In genomic region chr17:45307290-45308015, GRCh38 we compare ENCODE assay signal across 1 cellular context.
TF ChIP-seq lines count a peak whose summit lies in the region.

No MANE protein-coding gene starts in this region.

TF ChIP-seq in GM12878, 131 proteins besides CTCF, POLR2A, EP300 and RAD21 (continued from another document):
- TF ChIP-seq, protein P1, sequence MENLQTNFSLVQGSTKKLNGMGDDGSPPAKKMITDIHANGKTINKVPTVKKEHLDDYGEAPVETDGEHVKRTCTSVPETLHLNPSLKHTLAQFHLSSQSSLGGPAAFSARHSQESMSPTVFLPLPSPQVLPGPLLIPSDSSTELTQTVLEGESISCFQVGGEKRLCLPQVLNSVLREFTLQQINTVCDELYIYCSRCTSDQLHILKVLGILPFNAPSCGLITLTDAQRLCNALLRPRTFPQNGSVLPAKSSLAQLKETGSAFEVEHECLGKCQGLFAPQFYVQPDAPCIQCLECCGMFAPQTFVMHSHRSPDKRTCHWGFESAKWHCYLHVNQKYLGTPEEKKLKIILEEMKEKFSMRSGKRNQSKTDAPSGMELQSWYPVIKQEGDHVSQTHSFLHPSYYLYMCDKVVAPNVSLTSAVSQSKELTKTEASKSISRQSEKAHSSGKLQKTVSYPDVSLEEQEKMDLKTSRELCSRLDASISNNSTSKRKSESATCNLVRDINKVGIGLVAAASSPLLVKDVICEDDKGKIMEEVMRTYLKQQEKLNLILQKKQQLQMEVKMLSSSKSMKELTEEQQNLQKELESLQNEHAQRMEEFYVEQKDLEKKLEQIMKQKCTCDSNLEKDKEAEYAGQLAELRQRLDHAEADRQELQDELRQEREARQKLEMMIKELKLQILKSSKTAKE (IDR thresholded peaks at IDR 0.05; ENCODE audit: low read depth, poor library complexity, severe bottlenecking): peak; percentile 80
- no peak for TF ChIP-seq YBX1 (IDR thresholded peaks at IDR 0.05)
- no peak for TF ChIP-seq PAX8 (IDR thresholded peaks at IDR 0.05)
- peak; percentile 82; the same call in 1 of the 2 replicates for TF ChIP-seq MEF2A (IDR thresholded peaks at IDR 0.05; ENCODE audit: insufficient read depth, low read depth, low read length)
- TF ChIP-seq, protein P2, sequence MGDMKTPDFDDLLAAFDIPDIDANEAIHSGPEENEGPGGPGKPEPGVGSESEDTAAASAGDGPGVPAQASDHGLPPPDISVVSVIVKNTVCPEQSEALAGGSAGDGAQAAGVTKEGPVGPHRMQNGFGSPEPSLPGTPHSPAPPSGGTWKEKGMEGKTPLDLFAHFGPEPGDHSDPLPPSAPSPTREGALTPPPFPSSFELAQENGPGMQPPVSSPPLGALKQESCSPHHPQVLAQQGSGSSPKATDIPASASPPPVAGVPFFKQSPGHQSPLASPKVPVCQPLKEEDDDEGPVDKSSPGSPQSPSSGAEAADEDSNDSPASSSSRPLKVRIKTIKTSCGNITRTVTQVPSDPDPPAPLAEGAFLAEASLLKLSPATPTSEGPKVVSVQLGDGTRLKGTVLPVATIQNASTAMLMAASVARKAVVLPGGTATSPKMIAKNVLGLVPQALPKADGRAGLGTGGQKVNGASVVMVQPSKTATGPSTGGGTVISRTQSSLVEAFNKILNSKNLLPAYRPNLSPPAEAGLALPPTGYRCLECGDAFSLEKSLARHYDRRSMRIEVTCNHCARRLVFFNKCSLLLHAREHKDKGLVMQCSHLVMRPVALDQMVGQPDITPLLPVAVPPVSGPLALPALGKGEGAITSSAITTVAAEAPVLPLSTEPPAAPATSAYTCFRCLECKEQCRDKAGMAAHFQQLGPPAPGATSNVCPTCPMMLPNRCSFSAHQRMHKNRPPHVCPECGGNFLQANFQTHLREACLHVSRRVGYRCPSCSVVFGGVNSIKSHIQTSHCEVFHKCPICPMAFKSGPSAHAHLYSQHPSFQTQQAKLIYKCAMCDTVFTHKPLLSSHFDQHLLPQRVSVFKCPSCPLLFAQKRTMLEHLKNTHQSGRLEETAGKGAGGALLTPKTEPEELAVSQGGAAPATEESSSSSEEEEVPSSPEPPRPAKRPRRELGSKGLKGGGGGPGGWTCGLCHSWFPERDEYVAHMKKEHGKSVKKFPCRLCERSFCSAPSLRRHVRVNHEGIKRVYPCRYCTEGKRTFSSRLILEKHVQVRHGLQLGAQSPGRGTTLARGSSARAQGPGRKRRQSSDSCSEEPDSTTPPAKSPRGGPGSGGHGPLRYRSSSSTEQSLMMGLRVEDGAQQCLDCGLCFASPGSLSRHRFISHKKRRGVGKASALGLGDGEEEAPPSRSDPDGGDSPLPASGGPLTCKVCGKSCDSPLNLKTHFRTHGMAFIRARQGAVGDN (IDR thresholded peaks at IDR 0.05): peak; percentile 57
- TF ChIP-seq STAT3 (IDR thresholded peaks at IDR 0.05; ENCODE audit: low read depth, low read length): no peak
- no peak for TF ChIP-seq SMAD5 (IDR thresholded peaks at IDR 0.05; ENCODE audit: low read depth)
- peak; percentile 94 for TF ChIP-seq IRF4 (IDR thresholded peaks at IDR 0.05; ENCODE audit: low read depth, low read length)
- no peak for TF ChIP-seq ESRRA (IDR thresholded peaks at IDR 0.05; ENCODE audit: low read length)
- TF ChIP-seq KLF5 (IDR thresholded peaks at IDR 0.05; ENCODE audit: partially characterized antibody): peak; percentile 46
- TF ChIP-seq, protein P3, sequence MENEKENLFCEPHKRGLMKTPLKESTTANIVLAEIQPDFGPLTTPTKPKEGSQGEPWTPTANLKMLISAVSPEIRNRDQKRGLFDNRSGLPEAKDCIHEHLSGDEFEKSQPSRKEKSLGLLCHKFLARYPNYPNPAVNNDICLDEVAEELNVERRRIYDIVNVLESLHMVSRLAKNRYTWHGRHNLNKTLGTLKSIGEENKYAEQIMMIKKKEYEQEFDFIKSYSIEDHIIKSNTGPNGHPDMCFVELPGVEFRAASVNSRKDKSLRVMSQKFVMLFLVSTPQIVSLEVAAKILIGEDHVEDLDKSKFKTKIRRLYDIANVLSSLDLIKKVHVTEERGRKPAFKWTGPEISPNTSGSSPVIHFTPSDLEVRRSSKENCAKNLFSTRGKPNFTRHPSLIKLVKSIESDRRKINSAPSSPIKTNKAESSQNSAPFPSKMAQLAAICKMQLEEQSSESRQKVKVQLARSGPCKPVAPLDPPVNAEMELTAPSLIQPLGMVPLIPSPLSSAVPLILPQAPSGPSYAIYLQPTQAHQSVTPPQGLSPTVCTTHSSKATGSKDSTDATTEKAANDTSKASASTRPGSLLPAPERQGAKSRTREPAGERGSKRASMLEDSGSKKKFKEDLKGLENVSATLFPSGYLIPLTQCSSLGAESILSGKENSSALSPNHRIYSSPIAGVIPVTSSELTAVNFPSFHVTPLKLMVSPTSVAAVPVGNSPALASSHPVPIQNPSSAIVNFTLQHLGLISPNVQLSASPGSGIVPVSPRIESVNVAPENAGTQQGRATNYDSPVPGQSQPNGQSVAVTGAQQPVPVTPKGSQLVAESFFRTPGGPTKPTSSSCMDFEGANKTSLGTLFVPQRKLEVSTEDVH (IDR thresholded peaks at IDR 0.05; ENCODE audit: low read depth, partially characterized antibody): no peak
- TF ChIP-seq ATF2 (IDR thresholded peaks at IDR 0.05; ENCODE audit: low read length): peak; percentile 99
- peak; percentile 10; the same call in 1 of the 2 replicates for TF ChIP-seq SMC3 (IDR thresholded peaks at IDR 0.05; ENCODE audit: borderline replicate concordance, low read length)
- TF ChIP-seq NFIC (IDR thresholded peaks at IDR 0.05; ENCODE audit: low read depth, low read length): peak; percentile 94
- TF ChIP-seq, protein P4, sequence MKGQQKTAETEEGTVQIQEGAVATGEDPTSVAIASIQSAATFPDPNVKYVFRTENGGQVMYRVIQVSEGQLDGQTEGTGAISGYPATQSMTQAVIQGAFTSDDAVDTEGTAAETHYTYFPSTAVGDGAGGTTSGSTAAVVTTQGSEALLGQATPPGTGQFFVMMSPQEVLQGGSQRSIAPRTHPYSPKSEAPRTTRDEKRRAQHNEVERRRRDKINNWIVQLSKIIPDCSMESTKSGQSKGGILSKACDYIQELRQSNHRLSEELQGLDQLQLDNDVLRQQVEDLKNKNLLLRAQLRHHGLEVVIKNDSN (IDR thresholded peaks at IDR 0.05; ENCODE audit: borderline replicate concordance, extremely low read length, insufficient read depth, low read depth, low read length): no peak
- TF ChIP-seq ZBED1 (IDR thresholded peaks at IDR 0.05; ENCODE audit: borderline replicate concordance): peak; percentile 84; the same call in 1 of the 2 replicates
- no peak for TF ChIP-seq CHD1 (IDR thresholded peaks at IDR 0.05; ENCODE audit: low read depth, low read length)
- no peak for TF ChIP-seq HCFC1 (IDR thresholded peaks at IDR 0.05; ENCODE audit: low read length)
- no peak for TF ChIP-seq BCLAF1 (IDR thresholded peaks at IDR 0.05)
- TF ChIP-seq RFX5 (IDR thresholded peaks at IDR 0.05; ENCODE audit: low read depth, low read length): 0 out of 2 replicates have a peak, but pooled peaks have one; percentile 9
- no peak for TF ChIP-seq ZNF217 (IDR thresholded peaks at IDR 0.05)
- TF ChIP-seq, protein P5, sequence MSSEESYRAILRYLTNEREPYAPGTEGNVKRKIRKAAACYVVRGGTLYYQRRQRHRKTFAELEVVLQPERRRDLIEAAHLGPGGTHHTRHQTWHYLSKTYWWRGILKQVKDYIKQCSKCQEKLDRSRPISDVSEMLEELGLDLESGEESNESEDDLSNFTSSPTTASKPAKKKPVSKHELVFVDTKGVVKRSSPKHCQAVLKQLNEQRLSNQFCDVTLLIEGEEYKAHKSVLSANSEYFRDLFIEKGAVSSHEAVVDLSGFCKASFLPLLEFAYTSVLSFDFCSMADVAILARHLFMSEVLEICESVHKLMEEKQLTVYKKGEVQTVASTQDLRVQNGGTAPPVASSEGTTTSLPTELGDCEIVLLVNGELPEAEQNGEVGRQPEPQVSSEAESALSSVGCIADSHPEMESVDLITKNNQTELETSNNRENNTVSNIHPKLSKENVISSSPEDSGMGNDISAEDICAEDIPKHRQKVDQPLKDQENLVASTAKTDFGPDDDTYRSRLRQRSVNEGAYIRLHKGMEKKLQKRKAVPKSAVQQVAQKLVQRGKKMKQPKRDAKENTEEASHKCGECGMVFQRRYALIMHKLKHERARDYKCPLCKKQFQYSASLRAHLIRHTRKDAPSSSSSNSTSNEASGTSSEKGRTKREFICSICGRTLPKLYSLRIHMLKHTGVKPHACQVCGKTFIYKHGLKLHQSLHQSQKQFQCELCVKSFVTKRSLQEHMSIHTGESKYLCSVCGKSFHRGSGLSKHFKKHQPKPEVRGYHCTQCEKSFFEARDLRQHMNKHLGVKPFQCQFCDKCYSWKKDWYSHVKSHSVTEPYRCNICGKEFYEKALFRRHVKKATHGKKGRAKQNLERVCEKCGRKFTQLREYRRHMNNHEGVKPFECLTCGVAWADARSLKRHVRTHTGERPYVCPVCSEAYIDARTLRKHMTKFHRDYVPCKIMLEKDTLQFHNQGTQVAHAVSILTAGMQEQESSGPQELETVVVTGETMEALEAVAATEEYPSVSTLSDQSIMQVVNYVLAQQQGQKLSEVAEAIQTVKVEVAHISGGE (CRISPR knock-in tag; IDR thresholded peaks at IDR 0.05): no peak
- TF ChIP-seq SUZ12 (IDR thresholded peaks at IDR 0.05; ENCODE audit: unreplicated experiment): no peak
- no peak for TF ChIP-seq FOS (IDR thresholded peaks at IDR 0.05; ENCODE audit: borderline replicate concordance, extremely low read depth, insufficient read length)
- no peak for TF ChIP-seq SIX5 (IDR thresholded peaks at IDR 0.05; ENCODE audit: low read depth, low read length, severe bottlenecking)
- TF ChIP-seq SRF (IDR thresholded peaks at IDR 0.05; ENCODE audit: low read depth in 2 of 2, low read length in 2 of 2): 0 out of 4 replicates have a peak, but pooled peaks of 1 of the 2 experiments have one; percentile 20
- TF ChIP-seq RAD51 (IDR thresholded peaks at IDR 0.05): peak; percentile 63
- peak; percentile 66 for TF ChIP-seq NR2F1 (conservative IDR thresholded peaks at IDR 0.05)
- TF ChIP-seq, protein P6, sequence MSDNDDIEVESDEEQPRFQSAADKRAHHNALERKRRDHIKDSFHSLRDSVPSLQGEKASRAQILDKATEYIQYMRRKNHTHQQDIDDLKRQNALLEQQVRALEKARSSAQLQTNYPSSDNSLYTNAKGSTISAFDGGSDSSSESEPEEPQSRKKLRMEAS (IDR thresholded peaks at IDR 0.05; ENCODE audit: low read depth, low read length): no peak
- peak; percentile 61; the same call in 1 of the 2 replicates for TF ChIP-seq NBN (IDR thresholded peaks at IDR 0.05)
- TF ChIP-seq IKZF1 (conservative IDR thresholded peaks at IDR 0.05): peak; percentile 67
- no peak for TF ChIP-seq EGR1 (IDR thresholded peaks at IDR 0.05; ENCODE audit: borderline replicate concordance in 1 of 2, low read depth in 2 of 2, low read length in 2 of 2)
